17 cellular contexts compared by ENCODE assay signal in genomic region chr19:1773173-1773572, GRCh38. TPM values are rescaled to one million over a fixed set of nuclear protein-coding genes. Genes with fewer than 3 reads are reported as not detected.
DNase-seq lines count a peak whose midpoint lies in the region; ATAC-seq and TF ChIP-seq lines count a peak whose summit lies in the region.
"Had no signal": no experiment of that assay in that cellular context is flagged by ENCODE, and none has a peak within 500 bp of the region (broad histone marks: within the 10 kb centered on the region; RNA-seq: fewer than 3 reads in every experiment).

No MANE protein-coding gene starts in this region.

- peaks cover 34% of the 10 kb centered on the region for H3K27me3 Mint-ChIP-seq in progenitor cell of endocrine pancreas
- H3K27me3 Mint-ChIP-seq in natural killer cell treated with Interleukin-12 subunit alpha and Interleukin-12 subunit beta and Interleukin-15 and Interleukin-18, amount 100 ng/mL, for 72 hours, result peaks cover 51 to 67% of the 10 kb centered on the region in 2 donors
- peaks cover 53% of the 10 kb centered on the region for H3K27me3 Mint-ChIP-seq in osteocyte (ENCODE audit: unreplicated experiment)

- TF ChIP-seq CTCF in progenitor cell of endocrine pancreas (IDR thresholded peaks at IDR 0.05; ENCODE audit: unreplicated experiment) (no peak), osteocyte (IDR thresholded peaks at IDR 0.05) (no peak)

- peaks cover 34% of the 10 kb centered on the region for H3K36me3 Mint-ChIP-seq in progenitor cell of endocrine pancreas (ENCODE audit: insufficient read depth)
- H3K36me3 Mint-ChIP-seq in natural killer cell treated with Interleukin-12 subunit alpha and Interleukin-12 subunit beta and Interleukin-15 and Interleukin-18, amount 100 ng/mL, for 72 hours, result peaks cover 21% of the 10 kb centered on the region
- no peaks in the 10 kb centered on the region for H3K36me3 Mint-ChIP-seq in osteocyte (ENCODE audit: unreplicated experiment)

- H3K9me3 Mint-ChIP-seq in progenitor cell of endocrine pancreas (ENCODE audit: low read depth), result peaks cover 11% of the 10 kb centered on the region
- no peaks in the 10 kb centered on the region for H3K9me3 Mint-ChIP-seq in natural killer cell treated with Interleukin-12 subunit alpha and Interleukin-12 subunit beta and Interleukin-15 and Interleukin-18, amount 100 ng/mL, for 72 hours
- peaks cover 12% of the 10 kb centered on the region for H3K9me3 Mint-ChIP-seq in osteocyte (ENCODE audit: unreplicated experiment)

- H3K27ac Mint-ChIP-seq in progenitor cell of endocrine pancreas (no peak overlapping the region), osteocyte (ENCODE audit: unreplicated experiment) (no peak overlapping the region)
- no peak overlapping the region for H3K27ac Mint-ChIP-seq in natural killer cell treated with Interleukin-12 subunit alpha and Interleukin-12 subunit beta and Interleukin-15 and Interleukin-18, amount 100 ng/mL, for 72 hours
- H3K27ac Mint-ChIP-seq: B cell had no signal

- peaks cover 2% of the 10 kb centered on the region for H3K4me1 Mint-ChIP-seq in progenitor cell of endocrine pancreas (ENCODE audit: low read depth)
- H3K4me1 Mint-ChIP-seq in natural killer cell treated with Interleukin-12 subunit alpha and Interleukin-12 subunit beta and Interleukin-15 and Interleukin-18, amount 100 ng/mL, for 72 hours (ENCODE audit: low read depth in 2 of 2), result peaks cover 4 to 5% of the 10 kb centered on the region in 2 donors
- peaks cover 3% of the 10 kb centered on the region for H3K4me1 Mint-ChIP-seq in osteocyte (ENCODE audit: unreplicated experiment)

- DNase-seq in EL (peak; percentile 70), M059J (ENCODE audit: low read depth) (peak; percentile 94), epithelial cell of prostate (ENCODE audit: low read depth, low spot score) (peak; percentile 89), progenitor cell of endocrine pancreas (ENCODE audit: low spot score, unreplicated experiment) (no peak), KG1 (lab: John Stamatoyannopoulos, UW) (no peak), osteocyte (ENCODE audit: extremely low spot score, unreplicated experiment) (no peak), NCI-H1417 treated with DMSO at 0.1 percent for 48 hours (lab: John Stamatoyannopoulos, UW) (no peak)
- DNase-seq in natural killer cell treated with Interleukin-12 subunit alpha and Interleukin-12 subunit beta and Interleukin-15 and Interleukin-18, amount 100 ng/mL, for 72 hours (ENCODE audit: low spot score), result no peak
- DNase-seq: activated CD4-positive, alpha-beta T cell treated with anti-CD3 and anti-CD28 coated beads for 48 hours; activated T-cell treated with anti-CD3 and anti-CD28 coated beads, Interleukin-2, amount 50 U/mL, for 72 hours; DMS53; IMR-90; retina had no signal

- ATAC-seq in natural killer cell treated with Interleukin-12 subunit alpha and Interleukin-12 subunit beta and Interleukin-15 and Interleukin-18, amount 100 ng/mL, for 72 hours, result no peak
- ATAC-seq: activated T-cell treated with anti-CD3 and anti-CD28 coated beads, Interleukin-2, amount 50 U/mL, for 72 hours had no signal

- peak overlapping the region; percentile 66 for H3K27ac ChIP-seq in epithelial cell of prostate
- H3K27ac ChIP-seq: tibial nerve had no signal

- H3K4me3 Mint-ChIP-seq in progenitor cell of endocrine pancreas (ENCODE audit: low read depth) (peak overlapping the region; percentile 14), osteocyte (ENCODE audit: unreplicated experiment) (no peak overlapping the region)
- no peak overlapping the region for H3K4me3 Mint-ChIP-seq in natural killer cell treated with Interleukin-12 subunit alpha and Interleukin-12 subunit beta and Interleukin-15 and Interleukin-18, amount 100 ng/mL, for 72 hours
- H3K4me3 Mint-ChIP-seq: activated T-cell treated with anti-CD3 and anti-CD28 coated beads, Interleukin-2, amount 50 U/mL, for 72 hours; B cell had no signal

RNA-seq across cellular contexts. Expression of gene ONECUT3, which starts 19.9 kb away (rescaled TPM):
- not detected in 2 replicates for total RNA-seq in M059J (2014; rRNA removed; shearing (Covaris generic))
- total RNA-seq in progenitor cell of endocrine pancreas, result 41.9 and 42.9 TPM in 2 replicates
- not detected for total RNA-seq in natural killer cell treated with Interleukin-12 subunit alpha and Interleukin-12 subunit beta and Interleukin-15 and Interleukin-18, amount 100 ng/mL, for 72 hours
- not detected in 2 replicates for total RNA-seq in osteocyte
- total RNA-seq: activated T-cell treated with anti-CD3 and anti-CD28 coated beads, Interleukin-2, amount 50 U/mL, for 72 hours; B cell; IMR-90; NCI-H460; T-helper 2 cell treated with Interferon-gamma antibody and Interleukin-4, amounts not matched to agents 100 ng/mL and 5 ng/mL, for 36 hours; tibial nerve had no signal

RNA-seq across cellular contexts. Expression of gene ATP8B3, which starts 38.9 kb away (rescaled TPM):
- total RNA-seq in M059J (2014; rRNA removed; shearing (Covaris generic)), result 5.8 and 6.4 TPM in 2 replicates
- total RNA-seq in progenitor cell of endocrine pancreas (3.7 and 4.1 TPM in 2 replicates), osteocyte (4.6 and 5.2 TPM in 2 replicates)
- 1 to 10 TPM; 2.3 to 2.8 TPM for total RNA-seq in natural killer cell treated with Interleukin-12 subunit alpha and Interleukin-12 subunit beta and Interleukin-15 and Interleukin-18, amount 100 ng/mL, for 72 hours

Comparison
In these comparisons a context has a peak if more than half of its experiments do, and no peak if none do; other contexts are left out.
1. DNase-seq: peak in EL (single experiment), M059J (single experiment) and epithelial cell of prostate (single experiment); none in progenitor cell of endocrine pancreas (single experiment), natural killer cell treated with Interleukin-12 subunit alpha and Interleukin-12 subunit beta and Interleukin-15 and Interleukin-18, amount 100 ng/mL, for 72 hours (single experiment), KG1 (single experiment), osteocyte (single experiment) and NCI-H1417 treated with DMSO at 0.1 percent for 48 hours (single experiment).
2. RNA of gene ONECUT3, which starts 19.9 kb away (total RNA-seq): 41.9 to 42.9 TPM in progenitor cell of endocrine pancreas; not detected in M059J, not detected in natural killer cell treated with Interleukin-12 subunit alpha and Interleukin-12 subunit beta and Interleukin-15 and Interleukin-18, amount 100 ng/mL, for 72 hours and not detected in osteocyte; every median in the first group is over 10 times any median in the second.